In the genomic region with DNA sequence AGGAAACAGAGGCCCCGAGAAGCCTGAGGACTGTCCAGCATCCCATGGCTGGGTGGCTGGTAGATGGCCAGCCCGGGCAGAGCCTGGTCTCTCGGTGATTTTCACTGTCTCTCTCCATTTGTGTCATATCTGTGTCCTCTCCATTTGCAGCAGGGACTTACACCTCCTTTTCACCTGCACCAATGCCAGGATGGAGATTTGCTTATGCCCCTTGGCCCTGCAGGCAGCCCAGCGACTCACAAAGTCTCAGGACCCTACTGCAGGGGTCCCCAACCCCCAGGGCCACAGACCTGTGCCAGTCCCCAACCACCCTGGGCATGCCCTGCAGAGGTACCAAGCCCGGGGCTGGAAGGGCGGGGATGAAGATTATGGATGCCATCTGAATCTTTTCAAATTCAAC, we compare ENCODE assay signal across 35 cellular contexts.
"Had no signal": no experiment of that assay in that cellular context is flagged by ENCODE, and none has a peak within 500 bp of the region (broad histone marks: within the 10 kb centered on the region; RNA-seq: fewer than 3 reads in every experiment).

No MANE protein-coding gene starts in this region.

- H3K27me3 Mint-ChIP-seq: activated naive CD4-positive, alpha-beta T cell treated with anti-CD3 and anti-CD28 coated beads, Interleukin-2, amount 50 U/mL, for 24 hours; activated naive CD8-positive, alpha-beta T cell treated with anti-CD3 and anti-CD28 coated beads, Interleukin-2, amount 50 U/mL, for 24 hours; activated T-cell treated with anti-CD3 and anti-CD28 coated beads, Interleukin-2, amount 50 U/mL, for 24 hours; brain; T-cell had no signal

- DNase-seq: activated B cell treated with CpG ODN at 0.5 μM for 24 hours; activated CD4-positive, alpha-beta T cell treated with anti-CD3 and anti-CD28 coated beads for 4 hours; activated CD4-positive, alpha-beta T cell treated with anti-CD3 and anti-CD28 coated beads, Interleukin-2, amount 50 U/mL, for 4 hours; activated CD4-positive, CD25-positive, alpha-beta regulatory T cell treated with anti-CD3 and anti-CD28 coated beads, Interleukin-2, amount 50 U/mL, for 72 hours; activated CD8-positive, alpha-beta memory T cell treated with anti-CD3 and anti-CD28 coated beads for 24 hours; activated CD8-positive, alpha-beta memory T cell treated with anti-CD3 and anti-CD28 coated beads, Interleukin-2, amount 10 ng/mL, durations not matched to agents 7 days and 5 days; activated gamma-delta T cell; activated naive CD4-positive, alpha-beta T cell treated with Interleukin-2 at 50 U/mL for 16 hours; activated naive CD8-positive, alpha-beta T cell treated with anti-CD3 and anti-CD28 coated beads, Interleukin-2, amount 50 U/mL, for 24 hours; activated T-cell treated with anti-CD3 and anti-CD28 coated beads, Interleukin-2, amount 50 U/mL, for 24 hours; anterior cingulate cortex; central memory CD4-positive, alpha-beta T cell; KG1; MM.1S; NCI-H1092; NCI-H1436 treated with DMSO at 0.1 percent for 48 hours; NCI-H1694 treated with DMSO at 0.1 percent for 48 hours; NCI-H2029; NCI-H510A; NCI-H526; NCI-H748 treated with DMSO at 0.1 percent for 48 hours; NK-92 treated with Interleukin-12 subunit alpha and Interleukin-12 subunit beta, amount 100 ng/mL, for 24 hours; PC-9; SIG-M5; T-cell; T-helper 2 cell; T-helper 9 cell had no signal

- H3K9me3 Mint-ChIP-seq: activated B cell treated with CpG ODN at 0.5 μM for 24 hours; activated naive CD4-positive, alpha-beta T cell treated with anti-CD3 and anti-CD28 coated beads, Interleukin-2, amount 50 U/mL, for 24 hours; activated naive CD8-positive, alpha-beta T cell treated with anti-CD3 and anti-CD28 coated beads, Interleukin-2, amount 50 U/mL, for 24 hours; activated T-cell treated with anti-CD3 and anti-CD28 coated beads, Interleukin-2, amount 50 U/mL, for 24 hours; activated T-helper 2 cell treated with anti-CD3 and anti-CD28 coated beads, Interferon-gamma antibody, Interleukin-2, Interleukin-4, amounts not matched to agents 10 μg/mL and 5 μg/mL and 100 μg/mL, durations not matched to agents 14 hours and 24 hours and 36 hours; T-cell had no signal

- H3K27ac Mint-ChIP-seq: activated B cell treated with CpG ODN at 0.5 μM for 24 hours; activated CD8-positive, alpha-beta memory T cell treated with anti-CD3 and anti-CD28 coated beads, Interleukin-2, amount 10 ng/mL, durations not matched to agents 7 days and 5 days; activated naive CD4-positive, alpha-beta T cell treated with anti-CD3 and anti-CD28 coated beads, Interleukin-2, amount 50 U/mL, for 24 hours; activated naive CD8-positive, alpha-beta T cell treated with anti-CD3 and anti-CD28 coated beads, Interleukin-2, amount 50 U/mL, for 24 hours; activated T-cell treated with anti-CD3 and anti-CD28 coated beads, Interleukin-2, amount 50 U/mL, for 24 hours; activated T-helper 2 cell treated with anti-CD3 and anti-CD28 coated beads, Interferon-gamma antibody, Interleukin-2, Interleukin-4, amounts not matched to agents 10 μg/mL and 5 μg/mL and 100 μg/mL, durations not matched to agents 14 hours and 24 hours and 36 hours had no signal

- H3K27ac ChIP-seq: PC-9, RWPE1, VCaP had no signal

- H3K4me3 Mint-ChIP-seq: activated B cell treated with CpG ODN at 0.5 μM for 24 hours; activated CD8-positive, alpha-beta memory T cell treated with anti-CD3 and anti-CD28 coated beads, Interleukin-2, amount 10 ng/mL, durations not matched to agents 7 days and 5 days; activated naive CD4-positive, alpha-beta T cell treated with anti-CD3 and anti-CD28 coated beads, Interleukin-2, amount 50 U/mL, for 24 hours; activated naive CD8-positive, alpha-beta T cell treated with anti-CD3 and anti-CD28 coated beads, Interleukin-2, amount 50 U/mL, for 24 hours; activated T-cell treated with anti-CD3 and anti-CD28 coated beads, Interleukin-2, amount 50 U/mL, for 24 hours had no signal

- H3K4me2 ChIP-seq: PC-9 had no signal

- H3K4me1 Mint-ChIP-seq: activated B cell treated with CpG ODN at 0.5 μM for 24 hours had no signal

- H3K36me3 Mint-ChIP-seq: activated CD8-positive, alpha-beta memory T cell treated with anti-CD3 and anti-CD28 coated beads, Interleukin-2, amount 10 ng/mL, durations not matched to agents 7 days and 5 days; activated naive CD4-positive, alpha-beta T cell treated with anti-CD3 and anti-CD28 coated beads, Interleukin-2, amount 50 U/mL, for 24 hours; brain; T-cell had no signal

- FAIRE-seq: RCC 7860 had no signal

- ATAC-seq: activated CD8-positive, alpha-beta memory T cell treated with anti-CD3 and anti-CD28 coated beads, Interleukin-2, amount 10 ng/mL, durations not matched to agents 7 days and 5 days; activated naive CD8-positive, alpha-beta T cell treated with anti-CD3 and anti-CD28 coated beads, Interleukin-2, amount 50 U/mL, for 24 hours; Right ventricle myocardium inferior; SK-N-SH treated with all-trans-retinoic acid at 6 μM for 48 hours; T-cell had no signal

- H3K4me3 ChIP-seq: PC-9 had no signal

- H2AFZ ChIP-seq: PC-9 had no signal
